Comparison of ENCODE assay signal across 9 cellular contexts in genomic region chr1:220189750-220190347, GRCh38.
DNase-seq lines count a peak whose midpoint lies in the region; ATAC-seq and TF ChIP-seq lines count a peak whose summit lies in the region.
"Had no signal": no experiment of that assay in that cellular context is flagged by ENCODE, and none has a peak within 500 bp of the region (broad histone marks: within the 10 kb centered on the region; RNA-seq: fewer than 3 reads in every experiment).

No MANE protein-coding gene starts in this region.

- H3K27ac Mint-ChIP-seq in activated T-helper 1 cell treated with anti-CD3 and anti-CD28 coated beads, Interleukin-12 subunit alpha, Interleukin-12 subunit beta, Interleukin-2, Interleukin-4 antibody, amounts not matched to agents 30 ng/mL and 10 ng/mL and 1 ng/mL, durations not matched to agents 14 hours and 24 hours and 36 hours = no peak overlapping the region
- H3K27ac Mint-ChIP-seq: activated B cell treated with CpG ODN at 0.5 μM for 24 hours had no signal

- H3K36me3 ChIP-seq in GM06990 (ENCODE audit: control insufficient read depth, insufficient read depth, low read length) = peaks cover 19% of the 10 kb centered on the region

- H3K4me3 ChIP-seq in GM06990 (replicated peaks; ENCODE audit: low read depth, low read length) = no peak overlapping the region
- H3K4me3 ChIP-seq: skin epidermis had no signal

- DNase-seq in GM06990 (ENCODE audit: extremely low read depth, insufficient read length) (no peak), LHCN-M2 (ENCODE audit: low read depth) (peak; percentile 26), glomerular visceral epithelial cell (ENCODE audit: extremely low spot score) (peak; percentile 9), occipital lobe (lab: John Stamatoyannopoulos, UW) (no peak)
- no peak for DNase-seq in stimulated activated CD4-positive, alpha-beta T cell treated with anti-CD3 and anti-CD28 coated beads, Interleukin-4, amount 100 ng/mL, for 1 hour
- no peak for DNase-seq in activated T-helper 1 cell treated with anti-CD3 and anti-CD28 coated beads, Interleukin-12 subunit alpha, Interleukin-12 subunit beta, Interleukin-2, Interleukin-4 antibody, amounts not matched to agents 30 ng/mL and 10 ng/mL and 1 ng/mL, durations not matched to agents 14 hours and 24 hours and 36 hours (ENCODE audit: low spot score)
- DNase-seq: activated B cell treated with CpG ODN at 0.5 μM for 24 hours had no signal

- H3K27me3 ChIP-seq in GM06990 (replicated peaks; ENCODE audit: control insufficient read depth, insufficient read depth, low read length) = no peaks in the 10 kb centered on the region

- ATAC-seq in SK-N-SH treated with all-trans-retinoic acid at 6 μM for 48 hours = peak; percentile 83

- no peaks in the 10 kb centered on the region for H3K27me3 Mint-ChIP-seq in activated T-helper 1 cell treated with anti-CD3 and anti-CD28 coated beads, Interleukin-12 subunit alpha, Interleukin-12 subunit beta, Interleukin-2, Interleukin-4 antibody, amounts not matched to agents 30 ng/mL and 10 ng/mL and 1 ng/mL, durations not matched to agents 14 hours and 24 hours and 36 hours (ENCODE audit: insufficient read depth)
- H3K27me3 Mint-ChIP-seq: activated B cell treated with CpG ODN at 0.5 μM for 24 hours had no signal

- peak; percentile 44 for TF ChIP-seq CTCF in GM06990 (IDR thresholded peaks at IDR 0.05; ENCODE audit: insufficient read depth, low read length, poor library complexity, severe bottlenecking)

- no peaks in the 10 kb centered on the region for H3K9me3 Mint-ChIP-seq in activated T-helper 1 cell treated with anti-CD3 and anti-CD28 coated beads, Interleukin-12 subunit alpha, Interleukin-12 subunit beta, Interleukin-2, Interleukin-4 antibody, amounts not matched to agents 30 ng/mL and 10 ng/mL and 1 ng/mL, durations not matched to agents 14 hours and 24 hours and 36 hours
- H3K9me3 Mint-ChIP-seq: activated B cell treated with CpG ODN at 0.5 μM for 24 hours had no signal

- intact Hi-C loops in activated T-helper 1 cell treated with anti-CD3 and anti-CD28 coated beads, Interleukin-12 subunit alpha, Interleukin-12 subunit beta, Interleukin-2, Interleukin-4 antibody, amounts not matched to agents 30 ng/mL and 10 ng/mL and 1 ng/mL, durations not matched to agents 14 hours and 24 hours and 36 hours (cut with micrococcal nuclease) = loop anchor here (5.0 kb wide), 1 partner anchor 542 kb away; no protein-coding TSS in a partner anchor

- H3K4me1 Mint-ChIP-seq in activated T-helper 1 cell treated with anti-CD3 and anti-CD28 coated beads, Interleukin-12 subunit alpha, Interleukin-12 subunit beta, Interleukin-2, Interleukin-4 antibody, amounts not matched to agents 30 ng/mL and 10 ng/mL and 1 ng/mL, durations not matched to agents 14 hours and 24 hours and 36 hours (ENCODE audit: low read depth) = no peaks in the 10 kb centered on the region
- H3K4me1 Mint-ChIP-seq: activated B cell treated with CpG ODN at 0.5 μM for 24 hours had no signal

- peaks cover 22% of the 10 kb centered on the region for H3K36me3 Mint-ChIP-seq in activated T-helper 1 cell treated with anti-CD3 and anti-CD28 coated beads, Interleukin-12 subunit alpha, Interleukin-12 subunit beta, Interleukin-2, Interleukin-4 antibody, amounts not matched to agents 30 ng/mL and 10 ng/mL and 1 ng/mL, durations not matched to agents 14 hours and 24 hours and 36 hours (ENCODE audit: low read depth)

- H3K4me3 Mint-ChIP-seq in activated T-helper 1 cell treated with anti-CD3 and anti-CD28 coated beads, Interleukin-12 subunit alpha, Interleukin-12 subunit beta, Interleukin-2, Interleukin-4 antibody, amounts not matched to agents 30 ng/mL and 10 ng/mL and 1 ng/mL, durations not matched to agents 14 hours and 24 hours and 36 hours = no peak overlapping the region
- H3K4me3 Mint-ChIP-seq: activated B cell treated with CpG ODN at 0.5 μM for 24 hours had no signal

TF ChIP-seq in SK-N-SH treated with all-trans-retinoic acid at 6 μM for 48 hours, 23 proteins besides CTCF, POLR2A, EP300 and RAD21:
- TF ChIP-seq GLIS3 (CRISPR knock-in tag; IDR thresholded peaks at IDR 0.05) (no peak), ZFP30 (CRISPR knock-in tag; IDR thresholded peaks at IDR 0.05) (no peak), ZFP3 (CRISPR knock-in tag; IDR thresholded peaks at IDR 0.05) (no peak), ZC3H10 (CRISPR knock-in tag; IDR thresholded peaks at IDR 0.05) (no peak), OSR1 (CRISPR knock-in tag; IDR thresholded peaks at IDR 0.05) (no peak), SNAI2 (CRISPR knock-in tag; IDR thresholded peaks at IDR 0.05) (no peak), ARNTL (CRISPR knock-in tag; IDR thresholded peaks at IDR 0.05; ENCODE audit: borderline replicate concordance, low read depth) (no peak), PPARA (CRISPR knock-in tag; IDR thresholded peaks at IDR 0.05; ENCODE audit: borderline replicate concordance) (no peak), ZNF70 (CRISPR knock-in tag; IDR thresholded peaks at IDR 0.05) (no peak)
- TF ChIP-seq, protein P1, sequence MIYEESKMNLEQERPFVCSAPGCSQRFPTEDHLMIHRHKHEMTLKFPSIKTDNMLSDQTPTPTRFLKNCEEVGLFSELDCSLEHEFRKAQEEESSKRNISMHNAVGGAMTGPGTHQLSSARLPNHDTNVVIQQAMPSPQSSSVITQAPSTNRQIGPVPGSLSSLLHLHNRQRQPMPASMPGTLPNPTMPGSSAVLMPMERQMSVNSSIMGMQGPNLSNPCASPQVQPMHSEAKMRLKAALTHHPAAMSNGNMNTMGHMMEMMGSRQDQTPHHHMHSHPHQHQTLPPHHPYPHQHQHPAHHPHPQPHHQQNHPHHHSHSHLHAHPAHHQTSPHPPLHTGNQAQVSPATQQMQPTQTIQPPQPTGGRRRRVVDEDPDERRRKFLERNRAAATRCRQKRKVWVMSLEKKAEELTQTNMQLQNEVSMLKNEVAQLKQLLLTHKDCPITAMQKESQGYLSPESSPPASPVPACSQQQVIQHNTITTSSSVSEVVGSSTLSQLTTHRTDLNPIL (CRISPR knock-in tag; IDR thresholded peaks at IDR 0.05; ENCODE audit: low read depth) = no peak

Comparison
In these comparisons a context has a peak if more than half of its experiments do, and no peak if none do; other contexts are left out.
1. DNase-seq: peak in LHCN-M2 (single experiment) and glomerular visceral epithelial cell (single experiment); none in GM06990 (single experiment), stimulated activated CD4-positive, alpha-beta T cell treated with anti-CD3 and anti-CD28 coated beads, Interleukin-4, amount 100 ng/mL, for 1 hour (single experiment), activated T-helper 1 cell treated with anti-CD3 and anti-CD28 coated beads, Interleukin-12 subunit alpha, Interleukin-12 subunit beta, Interleukin-2, Interleukin-4 antibody, amounts not matched to agents 30 ng/mL and 10 ng/mL and 1 ng/mL, durations not matched to agents 14 hours and 24 hours and 36 hours (single experiment) and occipital lobe (single experiment).